7 cellular contexts compared by ENCODE assay signal in genomic region chr11:34104680-34105078, GRCh38. TPM values are rescaled to one million over a fixed set of nuclear protein-coding genes. Genes with fewer than 3 reads are reported as not detected.
DNase-seq lines count a peak whose midpoint lies in the region; ATAC-seq and TF ChIP-seq lines count a peak whose summit lies in the region.

No MANE protein-coding gene starts in this region.

- intact Hi-C loops in activated CD4-positive, alpha-beta memory T cell treated with anti-CD3 and anti-CD28 coated beads for 36 hours (cut with micrococcal nuclease), result loop anchor here (1.0 to 5.0 kb wide), 7 partner anchors 18 to 335 kb away; partner anchors contain the start of genes ABTB2 and CAPRIN1
- intact Hi-C loops in stomach (cut with DNase I; ENCODE audit: low total_unique reads), result no loop called here

- TF ChIP-seq POLR2A in stomach (IDR thresholded peaks at IDR 0.05), result no peak

- DNase-seq in activated CD4-positive, alpha-beta memory T cell treated with anti-CD3 and anti-CD28 coated beads for 36 hours, result no peak
- DNase-seq in stomach (no peak), HPDE6-E6E7 (ENCODE audit: extremely low spot score) (no peak), hypothalamus (lab: John Stamatoyannopoulos, UW) (no peak), middle frontal gyrus (ENCODE audit: extremely low spot score, low spot score) (no peak)

- H3K27me3 Mint-ChIP-seq in activated CD4-positive, alpha-beta memory T cell treated with anti-CD3 and anti-CD28 coated beads for 36 hours, result peaks cover 4% of the 10 kb centered on the region

- H3K9me3 ChIP-seq in stomach, result no peaks in the 10 kb centered on the region

- peak overlapping the region; percentile 89 to 94 (median 92) for H3K27ac ChIP-seq in stomach

- POLR2A ChIA-PET in activated CD4-positive, alpha-beta memory T cell treated with anti-CD3 and anti-CD28 coated beads for 36 hours (lab: Charles Lee), result interaction anchor here (0.6 to 1.9 kb wide), 11 partner anchors 9 to 381 kb away, joined by 3 to 11 read pairs (median 3); partner anchors contain the start of genes ABTB2, CAPRIN1 and CAT

- H3K9me3 Mint-ChIP-seq in activated CD4-positive, alpha-beta memory T cell treated with anti-CD3 and anti-CD28 coated beads for 36 hours, result no peaks in the 10 kb centered on the region

- peak; percentile 1 for ATAC-seq in HG03378 (IDR thresholded peaks at IDR 0.05; ENCODE audit: unreplicated experiment)

- TF ChIP-seq EP300 in stomach (IDR thresholded peaks at IDR 0.05), result no peak

- peaks cover 40% of the 10 kb centered on the region for H3K36me3 Mint-ChIP-seq in activated CD4-positive, alpha-beta memory T cell treated with anti-CD3 and anti-CD28 coated beads for 36 hours

- no peak for TF ChIP-seq CTCF in stomach (IDR thresholded peaks at IDR 0.05)

- WGBS in stomach, 5 donors, result 11 to 16% (median 15%) methylated on average over 6 of the region's 6 CpGs

- CTCF ChIA-PET in activated CD4-positive, alpha-beta memory T cell treated with anti-CD3 and anti-CD28 coated beads for 36 hours (lab: Charles Lee), result interaction anchor here (0.6 to 2.3 kb wide), 9 partner anchors 9 to 363 kb away, joined by 3 to 12 read pairs (median 4); partner anchors contain the start of genes ABTB2 and CAPRIN1

- peak overlapping the region; percentile 95 for H3K4me3 Mint-ChIP-seq in activated CD4-positive, alpha-beta memory T cell treated with anti-CD3 and anti-CD28 coated beads for 36 hours

- H3K36me3 ChIP-seq in stomach, result peaks cover 12 to 53% (median 43%) of the 10 kb centered on the region in 4 donors

- peaks cover 10 to 30% (median 28%) of the 10 kb centered on the region in 4 donors for H3K4me1 ChIP-seq in stomach

- H3K4me1 Mint-ChIP-seq in activated CD4-positive, alpha-beta memory T cell treated with anti-CD3 and anti-CD28 coated beads for 36 hours (ENCODE audit: low read depth), result peaks cover 45% of the 10 kb centered on the region

- H3K27me3 ChIP-seq in stomach, result no peaks in the 10 kb centered on the region

- peak overlapping the region; percentile 98 for H3K4me3 ChIP-seq in iPS-11a (ENCODE audit: low read depth, low read length)
- H3K4me3 ChIP-seq in stomach, result peak overlapping the region; percentile 79 to 100 (median 88)

- H3K27ac Mint-ChIP-seq in activated CD4-positive, alpha-beta memory T cell treated with anti-CD3 and anti-CD28 coated beads for 36 hours, result peak overlapping the region; percentile 98

RNA-seq across cellular contexts. Expression of gene NAT10, which starts 0.8 kb away (rescaled TPM):
- 10 to 100 TPM; 84.7 to 87.6 TPM for total RNA-seq in activated CD4-positive, alpha-beta memory T cell treated with anti-CD3 and anti-CD28 coated beads for 36 hours
- 100 to 1,000 TPM in 1 of 5 donors, 10 to 100 TPM in 4; 16.0 to 245 (median 30.4) TPM for total RNA-seq in stomach
- 10 to 100 TPM; 13.0 to 27.2 (median 15.5) TPM for polyA plus RNA-seq in stomach

RNA-seq across cellular contexts. Expression of gene CAPRIN1, which starts 53.1 kb away (rescaled TPM):
- 100 to 1,000 TPM; 261 to 264 TPM for total RNA-seq in activated CD4-positive, alpha-beta memory T cell treated with anti-CD3 and anti-CD28 coated beads for 36 hours
- total RNA-seq in stomach, result 100 to 1,000 TPM in 4 of 5 donors, 10 to 100 TPM in 1; 95.0 to 290 (median 140) TPM
- polyA plus RNA-seq in stomach, result 10 to 100 TPM; 57.2 to 71.6 (median 60.8) TPM
